Comparison of ENCODE assay signal across 22 cellular contexts in genomic region chr2:239638376-239638775, GRCh38.
"Had no signal": no experiment of that assay in that cellular context is flagged by ENCODE, and none has a peak within 500 bp of the region (broad histone marks: within the 10 kb centered on the region; RNA-seq: fewer than 3 reads in every experiment).

No MANE protein-coding gene starts in this region.

- H3K4me3 ChIP-seq: coronary artery, dorsolateral prefrontal cortex, esophagus squamous epithelium, gastrocnemius medialis, heart right ventricle, left lung, lower lobe of right lung had no signal

- H3K27me3 Mint-ChIP-seq: effector memory CD8-positive, alpha-beta T cell had no signal

- H3K36me3 ChIP-seq: esophagus squamous epithelium, gastrocnemius medialis, heart right ventricle, left lung, lower lobe of right lung had no signal

- H3K27ac ChIP-seq: coronary artery, dorsolateral prefrontal cortex, epithelial cell of prostate, esophagus squamous epithelium, gastrocnemius medialis, heart right ventricle, left lung, lower lobe of right lung had no signal

- H3K27me3 ChIP-seq: dorsolateral prefrontal cortex, gastrocnemius medialis, left lung had no signal

- DNase-seq: dermis blood vessel endothelial cell; dorsolateral prefrontal cortex; effector CD8-positive, alpha-beta T cell; effector memory CD8-positive, alpha-beta T cell; endodermal cell; erythroblast; esophagus squamous epithelium; foreskin fibroblast; foreskin melanocyte; gastrocnemius medialis; glutamatergic neuron; heart right ventricle; hippocampal formation; left cardiac atrium; left lung; left ventricle myocardium superior; lower lobe of right lung; mesenchymal stem cell; midbrain had no signal

- H3K4me1 Mint-ChIP-seq: endodermal cell had no signal

- H3K4me1 ChIP-seq: esophagus squamous epithelium, gastrocnemius medialis, heart right ventricle, left lung, lower lobe of right lung had no signal

- H3K4me3 Mint-ChIP-seq: effector memory CD8-positive, alpha-beta T cell; endodermal cell had no signal

- ATAC-seq: effector memory CD8-positive, alpha-beta T cell; esophagus mucosa; gastrocnemius medialis; heart right ventricle; left cardiac atrium; left lung; left ventricle myocardium superior; lower lobe of right lung had no signal

- H3K9me3 Mint-ChIP-seq: effector memory CD8-positive, alpha-beta T cell had no signal

- H3K27ac Mint-ChIP-seq: effector memory CD8-positive, alpha-beta T cell; endodermal cell had no signal

- H3K9me3 ChIP-seq: gastrocnemius medialis, lower lobe of right lung had no signal
